ENCODE assay signal across 1 cellular context in the genomic region with DNA sequence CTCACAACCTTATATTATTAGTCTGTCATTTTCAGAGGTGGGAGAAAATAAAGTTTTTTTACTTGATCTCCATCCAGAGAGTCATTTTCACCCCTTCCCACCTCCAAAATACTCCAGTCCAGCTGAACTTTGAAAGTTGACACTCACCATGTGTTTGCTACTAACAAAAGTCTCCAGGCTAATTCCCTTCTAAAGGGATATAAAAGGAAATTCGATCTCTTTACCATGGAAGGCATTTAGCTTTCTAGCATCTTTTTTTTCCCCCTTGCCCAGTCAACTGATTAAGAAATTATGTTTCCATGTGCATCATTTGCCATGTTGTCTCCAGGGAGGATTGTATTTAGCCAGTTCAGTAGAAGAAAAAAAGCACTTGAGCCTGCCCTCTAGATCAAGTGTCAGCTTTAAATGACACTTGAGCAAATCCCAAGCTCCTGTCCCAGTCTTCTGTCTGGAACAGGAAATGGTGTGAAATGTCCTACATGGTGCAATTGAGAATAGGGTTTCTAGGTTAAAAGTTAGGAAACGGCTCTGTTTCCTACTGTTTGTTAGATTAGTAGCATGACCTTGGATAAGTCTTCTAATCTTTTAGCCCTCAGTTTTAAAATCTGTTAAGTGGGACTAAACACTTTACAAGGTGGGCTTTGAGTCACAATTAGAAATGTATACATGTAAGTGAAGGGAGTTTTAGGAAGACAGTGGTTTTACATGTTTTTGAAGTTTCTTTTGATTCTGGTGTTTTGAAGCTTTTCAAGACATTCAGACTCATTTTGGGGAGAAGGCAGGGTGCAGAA.
TF ChIP-seq lines count a peak whose summit lies in the region.

No MANE protein-coding gene starts in this region.

TF ChIP-seq in SK-N-SH treated with all-trans-retinoic acid at 6 μM for 48 hours, 23 proteins besides CTCF, POLR2A, EP300 and RAD21 (continued from another document):
- TF ChIP-seq CSRNP3 (CRISPR knock-in tag; IDR thresholded peaks at IDR 0.05) (no peak), TOX (CRISPR knock-in tag; IDR thresholded peaks at IDR 0.05; ENCODE audit: borderline replicate concordance) (no peak), BACH2 (CRISPR knock-in tag; IDR thresholded peaks at IDR 0.05; ENCODE audit: borderline replicate concordance) (no peak), ZNF70 (CRISPR knock-in tag; IDR thresholded peaks at IDR 0.05) (no peak), POU6F1 (CRISPR knock-in tag; IDR thresholded peaks at IDR 0.05; ENCODE audit: borderline replicate concordance, low read depth) (no peak), ISL1 (CRISPR knock-in tag; IDR thresholded peaks at IDR 0.05) (no peak), OSR1 (CRISPR knock-in tag; IDR thresholded peaks at IDR 0.05) (no peak)
